ENCODE assay signal across 1 cellular context in the genomic region with DNA sequence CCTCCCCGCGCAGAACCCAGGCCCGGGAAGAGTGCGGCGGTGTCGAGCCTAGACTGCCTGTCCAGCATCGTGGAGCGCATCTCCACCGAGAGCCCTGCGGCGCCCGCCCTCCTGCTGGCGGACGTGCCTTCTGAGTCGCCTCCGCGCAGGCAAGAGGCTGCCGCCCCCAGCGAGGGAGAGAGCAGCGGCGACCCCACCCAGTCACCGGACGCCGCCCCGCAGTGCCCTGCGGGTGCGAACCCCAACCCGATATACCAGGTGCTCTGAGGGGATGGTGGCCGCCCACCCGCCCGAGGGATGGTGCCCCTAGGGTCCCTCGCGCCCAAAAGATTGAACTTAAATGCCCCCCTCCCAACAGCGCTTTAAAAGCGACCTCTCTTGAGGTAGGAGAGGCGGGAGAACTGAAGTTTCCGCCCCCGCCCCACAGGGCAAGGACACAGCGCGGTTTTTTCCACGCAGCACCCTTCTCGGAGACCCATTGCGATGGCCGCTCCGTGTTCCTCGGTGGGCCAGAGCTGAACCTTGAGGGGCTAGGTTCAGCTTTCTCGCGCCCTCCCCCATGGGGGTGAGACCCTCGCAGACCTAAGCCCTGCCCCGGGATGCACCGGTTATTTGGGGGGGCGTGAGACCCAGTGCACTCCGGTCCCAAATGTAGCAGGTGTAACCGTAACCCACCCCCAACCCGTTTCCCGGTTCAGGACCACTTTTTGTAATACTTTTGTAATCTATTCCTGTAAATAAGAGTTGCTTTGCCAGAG.
TF ChIP-seq lines count a peak whose summit lies in the region.

No MANE protein-coding gene starts in this region.

TF ChIP-seq in SK-N-SH treated with all-trans-retinoic acid at 6 μM for 48 hours, 23 proteins besides CTCF, POLR2A, EP300 and RAD21 (continued from another document):
- TF ChIP-seq, protein P1, sequence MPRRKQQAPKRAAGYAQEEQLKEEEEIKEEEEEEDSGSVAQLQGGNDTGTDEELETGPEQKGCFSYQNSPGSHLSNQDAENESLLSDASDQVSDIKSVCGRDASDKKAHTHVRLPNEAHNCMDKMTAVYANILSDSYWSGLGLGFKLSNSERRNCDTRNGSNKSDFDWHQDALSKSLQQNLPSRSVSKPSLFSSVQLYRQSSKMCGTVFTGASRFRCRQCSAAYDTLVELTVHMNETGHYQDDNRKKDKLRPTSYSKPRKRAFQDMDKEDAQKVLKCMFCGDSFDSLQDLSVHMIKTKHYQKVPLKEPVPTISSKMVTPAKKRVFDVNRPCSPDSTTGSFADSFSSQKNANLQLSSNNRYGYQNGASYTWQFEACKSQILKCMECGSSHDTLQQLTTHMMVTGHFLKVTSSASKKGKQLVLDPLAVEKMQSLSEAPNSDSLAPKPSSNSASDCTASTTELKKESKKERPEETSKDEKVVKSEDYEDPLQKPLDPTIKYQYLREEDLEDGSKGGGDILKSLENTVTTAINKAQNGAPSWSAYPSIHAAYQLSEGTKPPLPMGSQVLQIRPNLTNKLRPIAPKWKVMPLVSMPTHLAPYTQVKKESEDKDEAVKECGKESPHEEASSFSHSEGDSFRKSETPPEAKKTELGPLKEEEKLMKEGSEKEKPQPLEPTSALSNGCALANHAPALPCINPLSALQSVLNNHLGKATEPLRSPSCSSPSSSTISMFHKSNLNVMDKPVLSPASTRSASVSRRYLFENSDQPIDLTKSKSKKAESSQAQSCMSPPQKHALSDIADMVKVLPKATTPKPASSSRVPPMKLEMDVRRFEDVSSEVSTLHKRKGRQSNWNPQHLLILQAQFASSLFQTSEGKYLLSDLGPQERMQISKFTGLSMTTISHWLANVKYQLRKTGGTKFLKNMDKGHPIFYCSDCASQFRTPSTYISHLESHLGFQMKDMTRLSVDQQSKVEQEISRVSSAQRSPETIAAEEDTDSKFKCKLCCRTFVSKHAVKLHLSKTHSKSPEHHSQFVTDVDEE (CRISPR knock-in tag; IDR thresholded peaks at IDR 0.05): no peak
